Comparison of ENCODE assay signal across 24 cellular contexts in genomic region chr20:35014537-35014936, GRCh38. TPM values are rescaled to one million over a fixed set of nuclear protein-coding genes. Genes with fewer than 3 reads are reported as not detected.
A peak's percentile ranks its signal among the peaks of the same experiment; 100 is the strongest.
DNase-seq lines count a peak whose midpoint lies in the region; ATAC-seq and TF ChIP-seq lines count a peak whose summit lies in the region.
"Had no signal": no experiment of that assay in that cellular context is flagged by ENCODE, and none has a peak within 500 bp of the region (broad histone marks: within the 10 kb centered on the region; RNA-seq: fewer than 3 reads in every experiment).

No MANE protein-coding gene starts in this region.

- no peak overlapping the region for H3K4me3 ChIP-seq in right cardiac atrium (ENCODE audit: low read length)
- H3K4me3 ChIP-seq in vagina = no peak overlapping the region
- H3K4me3 ChIP-seq: GM23338, SJCRH30, tibial artery had no signal

- H3K4me1 ChIP-seq in right cardiac atrium (ENCODE audit: control insufficient read depth, insufficient read depth, low read length) = peaks cover 11% of the 10 kb centered on the region
- H3K4me1 ChIP-seq in vagina = peaks cover 34% of the 10 kb centered on the region
- H3K4me1 ChIP-seq: Caco-2, tibial artery had no signal

- H3K27me3 ChIP-seq in right cardiac atrium (ENCODE audit: control insufficient read depth, insufficient read depth) (no peaks in the 10 kb centered on the region), vagina (no peaks in the 10 kb centered on the region)
- H3K27me3 ChIP-seq: SJCRH30, tibial artery had no signal

- no peak for TF ChIP-seq CTCF in chondrocyte (IDR thresholded peaks at IDR 0.05)
- no peak for TF ChIP-seq CTCF in nephron progenitor cell (IDR thresholded peaks at IDR 0.05)
- no peak for TF ChIP-seq CTCF in vagina (IDR thresholded peaks at IDR 0.05)

- H3K4me3 Mint-ChIP-seq in chondrocyte (ENCODE audit: unreplicated experiment) (no peak overlapping the region), nephron progenitor cell (no peak overlapping the region)
- no peak overlapping the region for H3K4me3 Mint-ChIP-seq in natural killer cell treated with Interleukin-12 subunit alpha and Interleukin-12 subunit beta and Interleukin-15 and Interleukin-18, amount 100 ng/mL, for 72 hours
- H3K4me3 Mint-ChIP-seq: activated CD4-positive, alpha-beta T cell treated with anti-CD3 and anti-CD28 coated beads, Interleukin-2, amount 10 ng/mL, durations not matched to agents 7 days and 5 days; GM23338; stimulated activated naive B cell treated with anti-CD40 and anti-IgM and Interleukin-4, amounts not matched to agents 10 μg/mL and 1 μg/mL and 100 μg/mL, for 72 hours had no signal

- ATAC-seq in Right ventricle myocardium superior (ENCODE audit: poor library complexity) = no peak
- ATAC-seq in right cardiac atrium = no peak
- ATAC-seq in GM19023 (IDR thresholded peaks at IDR 0.05; ENCODE audit: unreplicated experiment) = no peak
- ATAC-seq in natural killer cell treated with Interleukin-12 subunit alpha and Interleukin-12 subunit beta and Interleukin-15 and Interleukin-18, amount 100 ng/mL, for 72 hours = no peak
- ATAC-seq: GM23338, HepG2 had no signal

- H3K36me3 Mint-ChIP-seq in chondrocyte (ENCODE audit: low read depth) = peaks cover 47% of the 10 kb centered on the region
- H3K36me3 Mint-ChIP-seq in nephron progenitor cell (ENCODE audit: low read depth) = peaks cover 71% of the 10 kb centered on the region
- H3K36me3 Mint-ChIP-seq in natural killer cell treated with Interleukin-12 subunit alpha and Interleukin-12 subunit beta and Interleukin-15 and Interleukin-18, amount 100 ng/mL, for 72 hours = peaks cover 12% of the 10 kb centered on the region

- intact Hi-C loops in Right ventricle myocardium superior (cut with DNase I) = no loop called here
- intact Hi-C loops in right cardiac atrium (cut with DNase I) = no loop called here
- intact Hi-C loops in vagina (cut with DNase I) = no loop called here

- no peaks in the 10 kb centered on the region for H3K27me3 Mint-ChIP-seq in chondrocyte (ENCODE audit: low read depth)
- H3K27me3 Mint-ChIP-seq in nephron progenitor cell (ENCODE audit: low read depth, poor library complexity) = no peaks in the 10 kb centered on the region
- H3K27me3 Mint-ChIP-seq in natural killer cell treated with Interleukin-12 subunit alpha and Interleukin-12 subunit beta and Interleukin-15 and Interleukin-18, amount 100 ng/mL, for 72 hours = no peaks in the 10 kb centered on the region
- H3K27me3 Mint-ChIP-seq: activated CD4-positive, alpha-beta T cell treated with anti-CD3 and anti-CD28 coated beads, Interleukin-2, amount 10 ng/mL, durations not matched to agents 7 days and 5 days; naive B cell; stimulated activated naive B cell treated with anti-CD40 and anti-IgM and Interleukin-4, amounts not matched to agents 10 μg/mL and 1 μg/mL and 100 μg/mL, for 72 hours had no signal

- DNase-seq in Right ventricle myocardium superior = peak; percentile 29
- DNase-seq in right cardiac atrium = no peak
- no peak for DNase-seq in chondrocyte (ENCODE audit: low spot score)
- DNase-seq in nephron progenitor cell = no peak
- peak; percentile 42 to 49 for DNase-seq in vagina (ENCODE audit: extremely low spot score in 2 of 2)
- no peak for DNase-seq in natural killer cell treated with Interleukin-12 subunit alpha and Interleukin-12 subunit beta and Interleukin-15 and Interleukin-18, amount 100 ng/mL, for 72 hours (ENCODE audit: low spot score)
- no peak for DNase-seq in NAMALWA (ENCODE audit: low spot score)
- DNase-seq: activated CD4-positive, alpha-beta T cell treated with anti-CD3 and anti-CD28 coated beads, Interleukin-2, amount 10 ng/mL, durations not matched to agents 7 days and 5 days; activated gamma-delta T cell treated with Interleukin-2 at 50 U/mL for 16 hours; cortex of kidney; kidney glomerular epithelial cell; mammary epithelial cell; naive B cell; NCI-H1105 treated with DMSO at 0.1 percent for 48 hours; NCI-H2029 treated with DMSO at 0.1 percent for 48 hours; NCI-H446; stimulated activated CD4-positive, alpha-beta T cell treated with anti-CD3 and anti-CD28 coated beads, Interleukin-2, amount 100 ng/mL, for 24 hours; stimulated activated naive B cell treated with anti-CD40 and anti-IgM and Interleukin-4, amounts not matched to agents 10 μg/mL and 1 μg/mL and 100 μg/mL, for 72 hours; tibial artery had no signal

- peak overlapping the region; percentile 92 for H3K27ac Mint-ChIP-seq in chondrocyte (ENCODE audit: unreplicated experiment)
- peak overlapping the region; percentile 77 for H3K27ac Mint-ChIP-seq in nephron progenitor cell
- no peak overlapping the region for H3K27ac Mint-ChIP-seq in natural killer cell treated with Interleukin-12 subunit alpha and Interleukin-12 subunit beta and Interleukin-15 and Interleukin-18, amount 100 ng/mL, for 72 hours
- H3K27ac Mint-ChIP-seq: activated CD4-positive, alpha-beta T cell treated with anti-CD3 and anti-CD28 coated beads, Interleukin-2, amount 10 ng/mL, durations not matched to agents 7 days and 5 days; GM23338 had no signal

- no peaks in the 10 kb centered on the region for H3K9me3 ChIP-seq in right cardiac atrium (ENCODE audit: control insufficient read depth, low read length)
- H3K9me3 ChIP-seq in vagina = no peaks in the 10 kb centered on the region
- H3K9me3 ChIP-seq: Caco-2, SJCRH30, tibial artery had no signal

- 84% methylated on average over 5 of the region's 5 CpGs for WGBS in right cardiac atrium

- H3K4me1 Mint-ChIP-seq in chondrocyte (ENCODE audit: low read depth) (peaks cover 14% of the 10 kb centered on the region), nephron progenitor cell (peaks cover 23% of the 10 kb centered on the region)
- peaks cover 9 to 13% of the 10 kb centered on the region in 2 donors for H3K4me1 Mint-ChIP-seq in natural killer cell treated with Interleukin-12 subunit alpha and Interleukin-12 subunit beta and Interleukin-15 and Interleukin-18, amount 100 ng/mL, for 72 hours (ENCODE audit: low read depth in 2 of 2)
- H3K4me1 Mint-ChIP-seq: GM23338 had no signal

- TF ChIP-seq POLR2A in vagina (IDR thresholded peaks at IDR 0.05) = no peak

- peaks cover 0 to 57% of the 10 kb centered on the region in 2 donors for H3K36me3 ChIP-seq in vagina

- H3K27ac ChIP-seq in right cardiac atrium (ENCODE audit: low read length) (no peak overlapping the region), vagina (no peak overlapping the region)
- H3K27ac ChIP-seq: SJCRH30, tibial artery had no signal

- H3K9me3 Mint-ChIP-seq in chondrocyte (ENCODE audit: low read depth) (no peaks in the 10 kb centered on the region), nephron progenitor cell (no peaks in the 10 kb centered on the region)
- H3K9me3 Mint-ChIP-seq in natural killer cell treated with Interleukin-12 subunit alpha and Interleukin-12 subunit beta and Interleukin-15 and Interleukin-18, amount 100 ng/mL, for 72 hours = no peaks in the 10 kb centered on the region
- H3K9me3 Mint-ChIP-seq: activated CD4-positive, alpha-beta T cell treated with anti-CD3 and anti-CD28 coated beads, Interleukin-2, amount 10 ng/mL, durations not matched to agents 7 days and 5 days; GM23338; naive B cell; stimulated activated naive B cell treated with anti-CD40 and anti-IgM and Interleukin-4, amounts not matched to agents 10 μg/mL and 1 μg/mL and 100 μg/mL, for 72 hours had no signal

RNA-seq across cellular contexts. Expression of gene MYH7B, which starts 58.9 kb away (rescaled TPM):
- total RNA-seq in Right ventricle myocardium superior = 222 TPM
- total RNA-seq in right cardiac atrium = 100 to 1,000 TPM in 2 of 4 donors, 10 to 100 TPM in 2; 43.3 to 134 (median 99.2) TPM
- 125 TPM for polyA plus RNA-seq in right cardiac atrium
- total RNA-seq in chondrocyte = 0.30 to 0.64 TPM in 2 of 3 replicates, not detected in the other
- total RNA-seq in vagina = under 0.01 TPM
- under 1 TPM in 1 of 2 donors, not detected in 1; 0.19 TPM for total RNA-seq in natural killer cell treated with Interleukin-12 subunit alpha and Interleukin-12 subunit beta and Interleukin-15 and Interleukin-18, amount 100 ng/mL, for 72 hours

RNA-seq across cellular contexts. Expression of gene GSS, which starts 58.9 kb away (rescaled TPM):
- total RNA-seq in Right ventricle myocardium superior = 15.7 TPM
- total RNA-seq in right cardiac atrium = 10 to 100 TPM; 23.6 to 32.6 (median 26.3) TPM
- polyA plus RNA-seq in right cardiac atrium = 37.7 TPM
- total RNA-seq in chondrocyte = 39.5 to 57.7 TPM (median 57.3 TPM) in 3 replicates
- 47.9 TPM for total RNA-seq in vagina
- total RNA-seq in natural killer cell treated with Interleukin-12 subunit alpha and Interleukin-12 subunit beta and Interleukin-15 and Interleukin-18, amount 100 ng/mL, for 72 hours = 10 to 100 TPM; 53.3 to 71.3 TPM

Comparison
In these comparisons a context has a peak if more than half of its experiments do, and no peak if none do; other contexts are left out.
1. DNase-seq: peak in Right ventricle myocardium superior (single experiment) and vagina (2 of 2); none in right cardiac atrium (0 of 3), chondrocyte (single experiment), nephron progenitor cell (single experiment), natural killer cell treated with Interleukin-12 subunit alpha and Interleukin-12 subunit beta and Interleukin-15 and Interleukin-18, amount 100 ng/mL, for 72 hours (single experiment) and NAMALWA (single experiment).
2. H3K27ac Mint-ChIP-seq: peak in chondrocyte (single experiment) and nephron progenitor cell (single experiment); none in natural killer cell treated with Interleukin-12 subunit alpha and Interleukin-12 subunit beta and Interleukin-15 and Interleukin-18, amount 100 ng/mL, for 72 hours (0 of 2).
3. RNA of gene MYH7B, which starts 58.9 kb away (total RNA-seq): 222 TPM in Right ventricle myocardium superior (single experiment) and 43.3 to 134 TPM in right cardiac atrium; 0.30 to 0.64 TPM in chondrocyte, 0.19 TPM in natural killer cell treated with Interleukin-12 subunit alpha and Interleukin-12 subunit beta and Interleukin-15 and Interleukin-18, amount 100 ng/mL, for 72 hours and under 0.01 TPM in vagina (single experiment); every median in the first group is over 10 times any median in the second.